In genomic region chr1:32759997-32760623, GRCh38 we compare ENCODE assay signal across 1 cellular context.
TF ChIP-seq lines count a peak whose summit lies in the region.

No MANE protein-coding gene starts in this region.

TF ChIP-seq in HepG2, 621 proteins besides CTCF, POLR2A, EP300 and RAD21 (continued from another document and continues in another):
- TF ChIP-seq ZNF142 (CRISPR knock-in tag; IDR thresholded peaks at IDR 0.05) (no peak), FOXJ3 (CRISPR knock-in tag; IDR thresholded peaks at IDR 0.05; ENCODE audit: borderline replicate concordance) (no peak), ZNF530 (CRISPR knock-in tag; IDR thresholded peaks at IDR 0.05; ENCODE audit: low read depth) (no peak), ZNF136 (CRISPR knock-in tag; IDR thresholded peaks at IDR 0.05; ENCODE audit: low read depth) (peak; percentile 31; the same call in 1 of the 2 replicates), ZNF709 (CRISPR knock-in tag; IDR thresholded peaks at IDR 0.05) (no peak), ZUFSP (CRISPR knock-in tag; IDR thresholded peaks at IDR 0.05; ENCODE audit: borderline replicate concordance) (no peak), GLI4 (CRISPR knock-in tag; IDR thresholded peaks at IDR 0.05; ENCODE audit: borderline replicate concordance) (no peak), HOXA3 (CRISPR knock-in tag; IDR thresholded peaks at IDR 0.05) (peak; percentile 77; the same call in 1 of the 2 replicates), SRSF4 (IDR thresholded peaks at IDR 0.05; ENCODE audit: low read depth, low read length, poor library complexity, severe bottlenecking) (no peak), ZNF800 (CRISPR knock-in tag; IDR thresholded peaks at IDR 0.05) (no peak), EZH2 (conservative IDR thresholded peaks at IDR 0.05; ENCODE audit: low read depth, low read length) (no peak), GTF3A (CRISPR knock-in tag; conservative IDR thresholded peaks at IDR 0.05) (no peak), NFAT5 (CRISPR knock-in tag; IDR thresholded peaks at IDR 0.05) (no peak), IRF2 (CRISPR knock-in tag; IDR thresholded peaks at IDR 0.05) (peak; percentile 69), PRDM4 (CRISPR knock-in tag; IDR thresholded peaks at IDR 0.05; ENCODE audit: borderline replicate concordance) (no peak), RXRA (CRISPR knock-in tag; IDR thresholded peaks at IDR 0.05) (peak; percentile 81), GRHL1 (CRISPR knock-in tag; conservative IDR thresholded peaks at IDR 0.05) (no peak), CSRNP2 (CRISPR knock-in tag; conservative IDR thresholded peaks at IDR 0.05; ENCODE audit: low read depth) (no peak), SALL1 (CRISPR knock-in tag; IDR thresholded peaks at IDR 0.05) (peak; percentile 87), ZNF660 (CRISPR knock-in tag; IDR thresholded peaks at IDR 0.05; ENCODE audit: borderline replicate concordance, low read depth) (no peak), ZHX1 (CRISPR knock-in tag; IDR thresholded peaks at IDR 0.05; ENCODE audit: low read depth) (peak; percentile 91), HMG20A (CRISPR knock-in tag; IDR thresholded peaks at IDR 0.05; ENCODE audit: borderline replicate concordance) (peak; percentile 26; the same call in 1 of the 2 replicates), NRL (CRISPR knock-in tag; IDR thresholded peaks at IDR 0.05; ENCODE audit: borderline replicate concordance) (no peak; the same call in 1 of the 2 replicates), RNF219 (CRISPR knock-in tag; IDR thresholded peaks at IDR 0.05) (no peak)
